14 cellular contexts compared by ENCODE assay signal in genomic region chr19:41696402-41697197, GRCh38. TPM values are rescaled to one million over a fixed set of nuclear protein-coding genes. Genes with fewer than 3 reads are reported as not detected.
DNase-seq lines count a peak whose midpoint lies in the region; ATAC-seq and FAIRE-seq lines count a peak whose summit lies in the region.
"Had no signal": no experiment of that assay in that cellular context is flagged by ENCODE, and none has a peak within 500 bp of the region (broad histone marks: within the 10 kb centered on the region; RNA-seq: fewer than 3 reads in every experiment).

No MANE protein-coding gene starts in this region.

- no peaks in the 10 kb centered on the region for H3K9me3 Mint-ChIP-seq in activated T-cell treated with anti-CD3 and anti-CD28 coated beads, Interleukin-2, amount 50 U/mL, for 24 hours
- peaks cover 15% of the 10 kb centered on the region for H3K9me3 Mint-ChIP-seq in activated T-cell treated with anti-CD3 and anti-CD28 coated beads, Interleukin-2, amount 50 U/mL, for 4 hours
- H3K9me3 Mint-ChIP-seq: effector memory CD8-positive, alpha-beta T cell had no signal

- WGBS in small intestine, 3 donors, result 48 to 63% (median 62%) methylated on average over 7 of the region's 7 CpGs

- no peak for ATAC-seq in activated T-cell treated with anti-CD3 and anti-CD28 coated beads, Interleukin-2, amount 50 U/mL, for 4 hours
- ATAC-seq in GM19035 (IDR thresholded peaks at IDR 0.05; ENCODE audit: unreplicated experiment) (no peak), GM21515 (IDR thresholded peaks at IDR 0.05; ENCODE audit: unreplicated experiment) (no peak)
- ATAC-seq: effector memory CD8-positive, alpha-beta T cell had no signal

- DNase-seq in activated T-cell treated with anti-CD3 and anti-CD28 coated beads, Interleukin-2, amount 50 U/mL, for 24 hours, result peak; percentile 29
- no peak for DNase-seq in activated T-cell treated with anti-CD3 and anti-CD28 coated beads, Interleukin-2, amount 50 U/mL, for 4 hours
- DNase-seq in MV-4-11 (lab: John Stamatoyannopoulos, UW) (peak; percentile 47), ecto neural progenitor cell (ENCODE audit: low spot score) (peak; percentile 63), small intestine (peak; percentile 15), amygdala (lab: John Stamatoyannopoulos, UW) (no peak)
- DNase-seq: effector memory CD8-positive, alpha-beta T cell; naive B cell; NCI-H1694 had no signal

- no peak overlapping the region for H3K27ac ChIP-seq in small intestine (ENCODE audit: low read depth in 1 of 2, low read length in 1 of 2)
- H3K27ac ChIP-seq: HL-60, skin epidermis had no signal

- H3K4me1 Mint-ChIP-seq in activated T-cell treated with anti-CD3 and anti-CD28 coated beads, Interleukin-2, amount 50 U/mL, for 24 hours (ENCODE audit: low read depth), result no peaks in the 10 kb centered on the region
- H3K4me1 Mint-ChIP-seq in activated T-cell treated with anti-CD3 and anti-CD28 coated beads, Interleukin-2, amount 50 U/mL, for 4 hours (ENCODE audit: low read depth), result no peaks in the 10 kb centered on the region

- H3K36me3 ChIP-seq in small intestine (ENCODE audit: control insufficient read depth in 2 of 2, insufficient read depth in 2 of 2, low read length in 2 of 2), result no peaks in the 10 kb centered on the region

- peaks cover 0 to 2% of the 10 kb centered on the region in 2 donors for H3K27me3 ChIP-seq in small intestine (ENCODE audit: control insufficient read depth in 2 of 2, insufficient read depth in 2 of 2, low read length in 2 of 2)

- H3K27ac Mint-ChIP-seq in activated T-cell treated with anti-CD3 and anti-CD28 coated beads, Interleukin-2, amount 50 U/mL, for 24 hours, result no peak overlapping the region
- H3K27ac Mint-ChIP-seq: effector memory CD8-positive, alpha-beta T cell; naive B cell had no signal

- peaks cover 0 to 3% of the 10 kb centered on the region in 2 donors for H3K4me1 ChIP-seq in small intestine (ENCODE audit: control insufficient read depth in 2 of 2, insufficient read depth in 1 of 2, low read depth in 1 of 2, low read length in 1 of 2)

- no peaks in the 10 kb centered on the region for H3K9me3 ChIP-seq in small intestine (ENCODE audit: control insufficient read depth, low read depth)

- no peak for FAIRE-seq in small intestine (lab: Jason Lieb, UNC)
- FAIRE-seq: TTC549 had no signal

- H3K4me3 Mint-ChIP-seq in activated T-cell treated with anti-CD3 and anti-CD28 coated beads, Interleukin-2, amount 50 U/mL, for 24 hours, result no peak overlapping the region
- H3K4me3 Mint-ChIP-seq in activated T-cell treated with anti-CD3 and anti-CD28 coated beads, Interleukin-2, amount 50 U/mL, for 4 hours, result no peak overlapping the region
- H3K4me3 Mint-ChIP-seq: effector memory CD8-positive, alpha-beta T cell; naive B cell had no signal

- peaks cover 47% of the 10 kb centered on the region for H3K27me3 Mint-ChIP-seq in activated T-cell treated with anti-CD3 and anti-CD28 coated beads, Interleukin-2, amount 50 U/mL, for 24 hours
- H3K27me3 Mint-ChIP-seq in activated T-cell treated with anti-CD3 and anti-CD28 coated beads, Interleukin-2, amount 50 U/mL, for 4 hours (ENCODE audit: low read depth), result peaks cover 45% of the 10 kb centered on the region

- no peaks in the 10 kb centered on the region for H3K36me3 Mint-ChIP-seq in activated T-cell treated with anti-CD3 and anti-CD28 coated beads, Interleukin-2, amount 50 U/mL, for 24 hours (ENCODE audit: low read depth)
- no peaks in the 10 kb centered on the region for H3K36me3 Mint-ChIP-seq in activated T-cell treated with anti-CD3 and anti-CD28 coated beads, Interleukin-2, amount 50 U/mL, for 4 hours (ENCODE audit: insufficient read depth)

- no peak overlapping the region for H3K4me3 ChIP-seq in small intestine (ENCODE audit: low read depth in 1 of 2, low read length in 2 of 2)
- H3K4me3 ChIP-seq: skin epidermis had no signal

RNA-seq across cellular contexts. Expression of gene CEACAM7, which starts 8.5 kb away (rescaled TPM):
- total RNA-seq in activated T-cell treated with anti-CD3 and anti-CD28 coated beads, Interleukin-2, amount 50 U/mL, for 4 hours, result under 1 TPM in 1 of 3 donors, not detected in 2; 0.25 TPM
- under 1 TPM in 1 of 3 donors, not detected in 2; 0.33 TPM for polyA plus RNA-seq in small intestine

RNA-seq across cellular contexts. Expression of gene CEACAM5, which starts 11.8 kb away (rescaled TPM):
- under 1 TPM; 0.30 to 0.46 (median 0.37) TPM for total RNA-seq in activated T-cell treated with anti-CD3 and anti-CD28 coated beads, Interleukin-2, amount 50 U/mL, for 4 hours
- 10 to 100 TPM in 1 of 3 donors, 1 to 10 TPM in 2; 2.7 to 32.4 (median 3.1) TPM for polyA plus RNA-seq in small intestine

RNA-seq across cellular contexts. Expression of gene CEACAM6, which starts 58.7 kb away (rescaled TPM):
- total RNA-seq in activated T-cell treated with anti-CD3 and anti-CD28 coated beads, Interleukin-2, amount 50 U/mL, for 4 hours, result under 1 TPM; 0.23 to 0.27 (median 0.26) TPM
- 10 to 100 TPM in 2 of 3 donors, 1 to 10 TPM in 1; 8.5 to 45.8 (median 14.1) TPM for polyA plus RNA-seq in small intestine

Comparison
In these comparisons a context has a peak if more than half of its experiments do, and no peak if none do; other contexts are left out.
1. DNase-seq: peak in activated T-cell treated with anti-CD3 and anti-CD28 coated beads, Interleukin-2, amount 50 U/mL, for 24 hours (single experiment), MV-4-11 (single experiment), ecto neural progenitor cell (single experiment) and small intestine (single experiment); none in activated T-cell treated with anti-CD3 and anti-CD28 coated beads, Interleukin-2, amount 50 U/mL, for 4 hours (single experiment) and amygdala (0 of 56).